8 cellular contexts compared by ENCODE assay signal in the genomic region with DNA sequence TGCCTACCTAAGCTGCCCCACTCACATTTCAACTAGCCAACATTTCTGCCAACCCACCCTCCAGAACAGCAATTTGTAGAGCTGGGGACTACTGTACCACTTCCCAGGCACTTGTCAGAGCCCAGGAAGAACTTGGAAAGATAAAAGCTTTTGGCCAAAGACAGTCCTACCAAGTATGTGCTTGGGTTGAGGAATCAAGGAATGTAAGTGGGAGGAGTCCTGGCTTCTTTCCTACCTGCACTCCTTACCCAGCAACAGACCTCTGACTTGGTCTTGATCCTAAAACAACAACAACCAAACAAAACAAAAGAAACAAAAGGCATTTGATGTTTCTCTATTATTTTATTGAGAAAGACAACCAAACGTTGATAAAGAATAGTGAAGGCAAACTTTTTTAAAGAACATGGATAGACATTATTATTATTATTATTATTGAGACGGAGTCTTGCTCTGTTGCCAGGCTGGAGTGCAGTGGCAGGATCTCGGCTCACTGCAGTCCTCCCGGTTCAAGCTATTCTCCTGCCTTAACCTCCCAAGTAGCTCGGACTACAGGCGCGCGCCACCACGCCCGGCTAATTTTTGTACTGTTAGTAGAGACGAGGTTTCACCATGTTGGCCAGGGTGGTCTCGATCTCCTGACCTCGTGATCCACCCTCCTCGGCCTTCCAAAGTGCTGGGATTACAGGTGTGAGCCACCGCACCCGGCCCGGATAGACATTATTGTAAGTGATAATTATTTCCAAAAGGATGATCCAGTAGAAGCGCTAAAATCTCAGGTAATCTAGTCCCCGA. TPM values are rescaled to one million over a fixed set of nuclear protein-coding genes. Genes with fewer than 3 reads are reported as not detected.
A peak's percentile ranks its signal among the peaks of the same experiment; 100 is the strongest.
DNase-seq lines count a peak whose midpoint lies in the region; ATAC-seq and TF ChIP-seq lines count a peak whose summit lies in the region.

No MANE protein-coding gene starts in this region.

- H3K4me1 Mint-ChIP-seq in GM23338 = peaks cover 16% of the 10 kb centered on the region
- peaks cover 26% of the 10 kb centered on the region for H3K4me1 Mint-ChIP-seq in activated CD4-positive, alpha-beta memory T cell treated with anti-CD3 and anti-CD28 coated beads for 36 hours (ENCODE audit: low read depth)

- intact Hi-C loops in activated CD4-positive, alpha-beta memory T cell treated with anti-CD3 and anti-CD28 coated beads for 36 hours (cut with micrococcal nuclease) = loop anchor here (5.0 kb wide), 1 partner anchor 306 kb away; the partner anchor contains the start of gene HMGCS1

- WGBS in smooth muscle cell (ENCODE audit: low lambda C conversion rate) = 94% methylated on average over 19 of the region's 19 CpGs

- H4K20me1 ChIP-seq in GM23338 (replicated peaks; ENCODE audit: insufficient read depth) (no peaks in the 10 kb centered on the region; the same call in 1 of the 2 replicates), smooth muscle cell (ENCODE audit: low read depth) (no peaks in the 10 kb centered on the region)

- H3K9ac ChIP-seq in smooth muscle cell (ENCODE audit: low read depth) = no peak overlapping the region

- H3K79me2 ChIP-seq in GM23338 (replicated peaks; ENCODE audit: insufficient read depth) = no peaks in the 10 kb centered on the region
- no peaks in the 10 kb centered on the region for H3K79me2 ChIP-seq in smooth muscle cell (ENCODE audit: low read depth)

- H3K27me3 ChIP-seq in GM23338 (ENCODE audit: insufficient read depth) (peaks cover 89% of the 10 kb centered on the region), smooth muscle cell (ENCODE audit: low read depth) (no peaks in the 10 kb centered on the region)

- H3K27ac Mint-ChIP-seq in GM23338 = no peak overlapping the region
- H3K27ac Mint-ChIP-seq in activated CD4-positive, alpha-beta memory T cell treated with anti-CD3 and anti-CD28 coated beads for 36 hours = peak overlapping the region; percentile 88

- CTCF ChIA-PET in activated CD4-positive, alpha-beta memory T cell treated with anti-CD3 and anti-CD28 coated beads for 36 hours (lab: Charles Lee) = interaction anchor here (1.2 to 5.3 kb wide), 6 partner anchors 11 to 239 kb away, joined by 4 to 68 read pairs (median 24); no protein-coding TSS in a partner anchor

- H3K4me3 ChIP-seq in GM23338 (peak overlapping the region; percentile 62), fibroblast of the aortic adventitia (ENCODE audit: low read depth, low read length) (no peak overlapping the region), smooth muscle cell (peak overlapping the region; percentile 61)

- POLR2A ChIA-PET in activated CD4-positive, alpha-beta memory T cell treated with anti-CD3 and anti-CD28 coated beads for 36 hours (lab: Charles Lee) = interaction anchor here (1.1 to 4.1 kb wide), 7 partner anchors 11 to 61 kb away, joined by 3 to 83 read pairs (median 17); no protein-coding TSS in a partner anchor

- H3K27me3 Mint-ChIP-seq in GM23338 (ENCODE audit: insufficient read depth, low read depth, poor library complexity) = peaks cover 75% of the 10 kb centered on the region
- no peaks in the 10 kb centered on the region for H3K27me3 Mint-ChIP-seq in activated CD4-positive, alpha-beta memory T cell treated with anti-CD3 and anti-CD28 coated beads for 36 hours

- H3K27ac ChIP-seq in GM23338 (ENCODE audit: low read depth) (no peak overlapping the region), smooth muscle cell (ENCODE audit: low read depth) (peak overlapping the region; percentile 71)

- TF ChIP-seq CTCF in GM23338 (conservative IDR thresholded peaks at IDR 0.05; ENCODE audit: low read depth in 2 of 2) (no peak), fibroblast of the aortic adventitia (IDR thresholded peaks at IDR 0.05; ENCODE audit: insufficient read depth, low read length) (no peak), smooth muscle cell (IDR thresholded peaks at IDR 0.05; ENCODE audit: borderline replicate concordance, insufficient read depth, poor library complexity, severe bottlenecking) (no peak)

- no peaks in the 10 kb centered on the region for H3K9me3 ChIP-seq in smooth muscle cell (replicated peaks; ENCODE audit: low read depth)

- peak overlapping the region; percentile 86 for H3K4me3 Mint-ChIP-seq in GM23338
- H3K4me3 Mint-ChIP-seq in activated CD4-positive, alpha-beta memory T cell treated with anti-CD3 and anti-CD28 coated beads for 36 hours = peak overlapping the region; percentile 81

- H3F3A ChIP-seq in GM23338 (replicated peaks; ENCODE audit: low read depth) (peaks cover 10% of the 10 kb centered on the region), smooth muscle cell (ENCODE audit: low read depth) (no peaks in the 10 kb centered on the region)

- H3K4me1 ChIP-seq in GM23338 (ENCODE audit: insufficient read depth) = no peaks in the 10 kb centered on the region
- H3K4me1 ChIP-seq in smooth muscle cell (ENCODE audit: low read depth) = peaks cover 5% of the 10 kb centered on the region

- ATAC-seq in GM23338 (no peak), HG02884 (IDR thresholded peaks at IDR 0.05; ENCODE audit: unreplicated experiment) (no peak), HG03175 (IDR thresholded peaks at IDR 0.05; ENCODE audit: unreplicated experiment) (no peak)

- H3K4me2 ChIP-seq in GM23338 = peak overlapping the region; percentile 82
- peak overlapping the region; percentile 89 for H3K4me2 ChIP-seq in smooth muscle cell

- no peaks in the 10 kb centered on the region for H3K36me3 ChIP-seq in GM23338 (ENCODE audit: insufficient read depth)
- no peaks in the 10 kb centered on the region for H3K36me3 ChIP-seq in smooth muscle cell (ENCODE audit: low read depth)

- DNase-seq in GM23338 (ENCODE audit: low spot score) (no peak), fibroblast of the aortic adventitia (ENCODE audit: low read depth) (peak; percentile 79), smooth muscle cell (lab: John Stamatoyannopoulos, UW; ENCODE audit: unreplicated experiment) (no peak), SKM-1 (lab: John Stamatoyannopoulos, UW; ENCODE audit: unreplicated experiment) (no peak), NCI-H1930 (lab: John Stamatoyannopoulos, UW) (no peak)
- no peak for DNase-seq in activated CD4-positive, alpha-beta memory T cell treated with anti-CD3 and anti-CD28 coated beads for 36 hours

- no peaks in the 10 kb centered on the region for H3K9me3 Mint-ChIP-seq in GM23338
- no peaks in the 10 kb centered on the region for H3K9me3 Mint-ChIP-seq in activated CD4-positive, alpha-beta memory T cell treated with anti-CD3 and anti-CD28 coated beads for 36 hours

- H3K9me2 ChIP-seq in GM23338 (ENCODE audit: insufficient read depth) = no peaks in the 10 kb centered on the region

- no peaks in the 10 kb centered on the region for H3K36me3 Mint-ChIP-seq in GM23338 (ENCODE audit: low read depth)
- no peaks in the 10 kb centered on the region for H3K36me3 Mint-ChIP-seq in activated CD4-positive, alpha-beta memory T cell treated with anti-CD3 and anti-CD28 coated beads for 36 hours

- H2AFZ ChIP-seq in GM23338 (peak overlapping the region; percentile 99), smooth muscle cell (ENCODE audit: low read depth) (peak overlapping the region; percentile 88)

RNA-seq across cellular contexts. Expression of gene ANXA2R, which starts 33.5 kb away (rescaled TPM):
- total RNA-seq in GM23338 (2014; rRNA removed; shearing (Covaris generic)) = 0.21 TPM in 1 of 2 replicates, not detected in the other
- polyA plus RNA-seq in GM23338 (2016; fragmentation: Nextera tagmentation; extraction: Ambion mirVana) (not detected in 2 replicates), smooth muscle cell (0.83 TPM in 1 of 2 replicates, not detected in the other)
- total RNA-seq in activated CD4-positive, alpha-beta memory T cell treated with anti-CD3 and anti-CD28 coated beads for 36 hours = 1 to 10 TPM; 2.8 to 3.8 TPM
- total RNA-seq in fibroblast of the aortic adventitia (ENCODE audit: low replicate concordance) (3.0 and 3.4 TPM in 2 replicates), smooth muscle cell (0.40 and 1.5 TPM in 2 replicates)
